7 cellular contexts compared by ENCODE assay signal in genomic region chr21:33267250-33267649, GRCh38. TPM values are rescaled to one million over a fixed set of nuclear protein-coding genes. Genes with fewer than 3 reads are reported as not detected.
DNase-seq lines count a peak whose midpoint lies in the region; ATAC-seq and TF ChIP-seq lines count a peak whose summit lies in the region.

No MANE protein-coding gene starts in this region.

- H3K27me3 Mint-ChIP-seq in HFFc6 (ENCODE audit: insufficient read depth) (peaks cover 5% of the 10 kb centered on the region), activated B cell treated with CpG ODN at 0.5 μM for 24 hours (no peaks in the 10 kb centered on the region)
- no peaks in the 10 kb centered on the region for H3K27me3 Mint-ChIP-seq in stimulated activated naive B cell treated with anti-CD40 and anti-IgM and Interleukin-4, amounts not matched to agents 10 μg/mL and 1 μg/mL and 100 μg/mL, for 72 hours

- H3K36me3 Mint-ChIP-seq in HFFc6 (ENCODE audit: low read depth) (peaks cover 15% of the 10 kb centered on the region), activated B cell treated with CpG ODN at 0.5 μM for 24 hours (ENCODE audit: low read depth) (peaks cover 62% of the 10 kb centered on the region)
- H3K36me3 Mint-ChIP-seq in stimulated activated naive B cell treated with anti-CD40 and anti-IgM and Interleukin-4, amounts not matched to agents 10 μg/mL and 1 μg/mL and 100 μg/mL, for 72 hours: peaks cover 47 to 64% of the 10 kb centered on the region in 2 donors

- H3K4me1 Mint-ChIP-seq in HFFc6 (ENCODE audit: low read depth): peaks cover 27% of the 10 kb centered on the region
- H3K4me1 Mint-ChIP-seq in activated B cell treated with CpG ODN at 0.5 μM for 24 hours: peaks cover 62% of the 10 kb centered on the region
- H3K4me1 Mint-ChIP-seq in stimulated activated naive B cell treated with anti-CD40 and anti-IgM and Interleukin-4, amounts not matched to agents 10 μg/mL and 1 μg/mL and 100 μg/mL, for 72 hours: peaks cover 36 to 65% of the 10 kb centered on the region in 2 donors

- POLR2A ChIA-PET in activated B cell treated with CpG ODN at 0.5 μM for 24 hours (lab: Charles Lee): interaction anchor here (0.6 to 5.6 kb wide), 23 partner anchors 12 to 276 kb away, joined by 3 to 51 read pairs (median 11); partner anchors contain the start of genes IFNAR1, IFNAR2, SON and TMEM50B

- no peak for DNase-seq in HFFc6
- no peak for DNase-seq in activated B cell treated with CpG ODN at 0.5 μM for 24 hours
- DNase-seq in hepatic stellate cell (ENCODE audit: low spot score): peak; percentile 13
- no peak for DNase-seq in stimulated activated naive B cell treated with anti-CD40 and anti-IgM and Interleukin-4, amounts not matched to agents 10 μg/mL and 1 μg/mL and 100 μg/mL, for 72 hours
- no peak for DNase-seq in superior temporal gyrus (ENCODE audit: extremely low spot score)

- H3K9me3 Mint-ChIP-seq in HFFc6 (no peaks in the 10 kb centered on the region), activated B cell treated with CpG ODN at 0.5 μM for 24 hours (no peaks in the 10 kb centered on the region)
- no peaks in the 10 kb centered on the region for H3K9me3 Mint-ChIP-seq in stimulated activated naive B cell treated with anti-CD40 and anti-IgM and Interleukin-4, amounts not matched to agents 10 μg/mL and 1 μg/mL and 100 μg/mL, for 72 hours

- no peak for ATAC-seq in activated B cell treated with CpG ODN at 0.5 μM for 24 hours (ENCODE audit: low read depth)
- no peak for ATAC-seq in stimulated activated naive B cell treated with anti-CD40 and anti-IgM and Interleukin-4, amounts not matched to agents 10 μg/mL and 1 μg/mL and 100 μg/mL, for 72 hours (replicated peaks)
- no peak for ATAC-seq in GM18498 (IDR thresholded peaks at IDR 0.05; ENCODE audit: unreplicated experiment)
- ATAC-seq in GM21526 (IDR thresholded peaks at IDR 0.05; ENCODE audit: low FRiP score, unreplicated experiment): no peak

- H3K27ac Mint-ChIP-seq in HFFc6: peak overlapping the region; percentile 78
- peak overlapping the region; percentile 84 for H3K27ac Mint-ChIP-seq in activated B cell treated with CpG ODN at 0.5 μM for 24 hours
- H3K27ac Mint-ChIP-seq in stimulated activated naive B cell treated with anti-CD40 and anti-IgM and Interleukin-4, amounts not matched to agents 10 μg/mL and 1 μg/mL and 100 μg/mL, for 72 hours: peak overlapping the region; percentile 98

- intact Hi-C loops in activated B cell treated with CpG ODN at 0.5 μM for 24 hours (cut with micrococcal nuclease): loop anchor here (2.0 to 5.0 kb wide), 2 partner anchors 168 to 375 kb away; partner anchors contain the start of genes CRYZL1 and ITSN1

- H3K4me3 Mint-ChIP-seq in HFFc6 (peak overlapping the region; percentile 95), activated B cell treated with CpG ODN at 0.5 μM for 24 hours (peak overlapping the region; percentile 92)
- peak overlapping the region; percentile 96 to 97 for H3K4me3 Mint-ChIP-seq in stimulated activated naive B cell treated with anti-CD40 and anti-IgM and Interleukin-4, amounts not matched to agents 10 μg/mL and 1 μg/mL and 100 μg/mL, for 72 hours

- TF ChIP-seq CTCF in HFFc6 (IDR thresholded peaks at IDR 0.05) (no peak), activated B cell treated with CpG ODN at 0.5 μM for 24 hours (IDR thresholded peaks at IDR 0.05) (no peak)

- CTCF ChIA-PET in activated B cell treated with CpG ODN at 0.5 μM for 24 hours (lab: Charles Lee): interaction anchor here (1.4 to 3.0 kb wide), 3 partner anchors 59 to 93 kb away, joined by 5 to 21 read pairs (median 11); no protein-coding TSS in a partner anchor

RNA-seq across cellular contexts. Expression of gene IL10RB, which starts 1.1 kb away (rescaled TPM):
- 10 to 100 TPM; 25.5 to 35.3 (median 29.5) TPM for total RNA-seq in HFFc6 (2021; fragmentation: NEBNext Ultra II Directional; extraction: Animal tissue kit (Norgen Biotek cat#: 25700))
- total RNA-seq in activated B cell treated with CpG ODN at 0.5 μM for 24 hours: 36.7 and 37.9 TPM in 2 replicates

RNA-seq across cellular contexts. Expression of gene IFNAR2, which starts 37.5 kb away (rescaled TPM):
- total RNA-seq in HFFc6 (2021; fragmentation: NEBNext Ultra II Directional; extraction: Animal tissue kit (Norgen Biotek cat#: 25700)): 10 to 100 TPM in 5 of 6 experiments, 1 to 10 TPM in 1; 8.0 to 14.6 (median 11.0) TPM
- 24.9 and 29.2 TPM in 2 replicates for total RNA-seq in activated B cell treated with CpG ODN at 0.5 μM for 24 hours

RNA-seq across cellular contexts. Expression of gene IFNAR1, which starts 57.5 kb away (rescaled TPM):
- total RNA-seq in HFFc6 (2021; fragmentation: NEBNext Ultra II Directional; extraction: Animal tissue kit (Norgen Biotek cat#: 25700)): 10 to 100 TPM; 42.0 to 49.7 (median 43.6) TPM
- 33.9 and 34.5 TPM in 2 replicates for total RNA-seq in activated B cell treated with CpG ODN at 0.5 μM for 24 hours
